In the genomic region with DNA sequence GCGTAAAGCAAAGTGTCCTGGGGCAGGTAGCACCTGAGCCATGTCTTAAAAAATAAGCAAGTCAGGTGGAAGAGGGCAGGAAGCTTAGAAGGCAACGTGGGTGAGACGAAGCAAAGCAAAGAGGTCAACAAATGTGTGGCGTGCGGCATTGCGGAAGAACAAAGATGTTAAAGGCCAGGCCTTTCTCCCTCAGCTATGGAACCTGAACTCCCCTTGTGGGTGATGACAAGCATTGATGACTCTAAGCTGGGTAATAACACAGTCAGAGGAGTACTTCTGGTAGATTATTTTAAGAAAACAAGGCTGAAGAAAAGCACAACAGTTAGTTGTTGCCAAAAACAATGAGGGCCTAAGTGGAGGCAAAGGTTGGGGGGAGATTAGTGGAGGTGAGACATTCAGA, we compare ENCODE assay signal across 17 cellular contexts. TPM values are rescaled to one million over a fixed set of nuclear protein-coding genes. Genes with fewer than 3 reads are reported as not detected.
A peak's percentile ranks its signal among the peaks of the same experiment; 100 is the strongest.
DNase-seq lines count a peak whose midpoint lies in the region; ATAC-seq and TF ChIP-seq lines count a peak whose summit lies in the region.
"Had no signal": no experiment of that assay in that cellular context is flagged by ENCODE, and none has a peak within 500 bp of the region (broad histone marks: within the 10 kb centered on the region; RNA-seq: fewer than 3 reads in every experiment).

No MANE protein-coding gene starts in this region.

- no peaks in the 10 kb centered on the region for H4K20me1 ChIP-seq in SK-N-SH (ENCODE audit: insufficient read depth)

- H3K9me3 ChIP-seq in SK-N-SH (0 out of 2 replicates have a peak, but pooled peaks cover 3% of the 10 kb centered on the region), SJSA1 (replicated peaks) (no peaks in the 10 kb centered on the region; the same call in 1 of the 2 replicates), iPS-20b (ENCODE audit: insufficient read depth, low read depth, low read length) (peaks cover 9% of the 10 kb centered on the region; the same call in 1 of the 2 replicates), sigmoid colon (no peaks in the 10 kb centered on the region)

- peaks cover 15 to 36% of the 10 kb centered on the region in 2 experiments; a peak in 3 of 4 replicates for H3K4me1 ChIP-seq in SK-N-SH (ENCODE audit: control insufficient read depth in 1 of 2, insufficient read depth in 2 of 2, low read depth in 1 of 2, low read length in 1 of 2)
- peaks cover 53% of the 10 kb centered on the region for H3K4me1 ChIP-seq in SJSA1 (replicated peaks)
- H3K4me1 ChIP-seq in iPS-20b (ENCODE audit: insufficient read depth, low read length) = peaks cover 50% of the 10 kb centered on the region
- H3K4me1 ChIP-seq in sigmoid colon = peaks cover 0 to 52% (median 48%) of the 10 kb centered on the region in 4 donors

- H3K4me3 ChIP-seq in SK-N-SH (ENCODE audit: low read depth in 2 of 2, low read length in 1 of 2) = no peak overlapping the region
- no peak overlapping the region for H3K4me3 ChIP-seq in SJSA1
- no peak overlapping the region for H3K4me3 ChIP-seq in iPS-20b (ENCODE audit: low read length)
- no peak overlapping the region for H3K4me3 ChIP-seq in sigmoid colon
- H3K4me3 ChIP-seq: K562 had no signal

- H3K9ac ChIP-seq in SK-N-SH = no peak overlapping the region
- peak overlapping the region; percentile 72; the same call in 1 of the 2 replicates for H3K9ac ChIP-seq in iPS-20b (ENCODE audit: low read depth, low read length)

- no peaks in the 10 kb centered on the region for H3K9me2 ChIP-seq in SK-N-SH

- no peak overlapping the region for H2AFZ ChIP-seq in SK-N-SH (ENCODE audit: low read depth)

- H3K79me2 ChIP-seq in SK-N-SH (ENCODE audit: insufficient read depth) = no peaks in the 10 kb centered on the region

- H3F3A ChIP-seq in SK-N-SH (replicated peaks; ENCODE audit: insufficient read depth) = peaks cover 22% of the 10 kb centered on the region

- TF ChIP-seq POLR2A in sigmoid colon (IDR thresholded peaks at IDR 0.05) = no peak

- CTCF ChIA-PET in SK-N-SH (lab: Yijun Ruan, JAX) = interaction anchor here (2.2 kb wide), 1 partner anchor 181 kb away, joined by 5 read pairs; no protein-coding TSS in a partner anchor

- ATAC-seq in SK-N-SH treated with all-trans-retinoic acid at 6 μM for 48 hours = no peak
- ATAC-seq: K562, PC-3 had no signal

- TF ChIP-seq RAD21 in SK-N-SH (IDR thresholded peaks at IDR 0.05; ENCODE audit: low read length) = no peak

- peak overlapping the region in 1 of 2 experiments; percentile 94; a peak in 2 of 4 replicates for H3K27ac ChIP-seq in SK-N-SH (ENCODE audit: low read depth in 2 of 2, low read length in 1 of 2)
- H3K27ac ChIP-seq in SJSA1 = peak overlapping the region; percentile 96
- H3K27ac ChIP-seq in iPS-20b (ENCODE audit: low read length) = no peak overlapping the region
- peak overlapping the region in 3 of 4 donors; percentile 85 to 94 (median 88) for H3K27ac ChIP-seq in sigmoid colon
- H3K27ac ChIP-seq: 22Rv1 had no signal

- DNase-seq in SK-N-SH (no peak), SJSA1 (ENCODE audit: low read depth in 1 of 2, low spot score in 2 of 2) (no peak), sigmoid colon (no peak), midbrain (lab: John Stamatoyannopoulos, UW) (no peak), DMS53 (lab: John Stamatoyannopoulos, UW) (no peak), globus pallidus (ENCODE audit: low spot score) (no peak)
- DNase-seq: C1 segment of cervical spinal cord, EL, NCI-H1092 treated with DMSO at 0.1 percent for 48 hours, NCI-H1694 treated with DMSO at 0.1 percent for 48 hours, NCI-H446, NCI-H748 treated with DMSO at 0.1 percent for 48 hours, PC-3 had no signal

- H3K36me3 ChIP-seq in SK-N-SH (replicated peaks in 1 of 2; ENCODE audit: control insufficient read depth in 1 of 2, insufficient read depth in 2 of 2, low read length in 1 of 2) (no peaks in the 10 kb centered on the region), SJSA1 (no peaks in the 10 kb centered on the region), iPS-20b (ENCODE audit: insufficient read depth, low read depth, low read length) (peaks cover 4% of the 10 kb centered on the region; the same call in 1 of the 2 replicates), sigmoid colon (no peaks in the 10 kb centered on the region)

- 95% methylated on average over 6 of the region's 6 CpGs for WGBS in SK-N-SH (ENCODE audit: low lambda C conversion rate)
- 95 to 96% methylated on average over 6 of the region's 6 CpGs for WGBS in sigmoid colon, 2 donors

- H3K4me2 ChIP-seq in SK-N-SH = peak overlapping the region; percentile 20; the same call in 1 of the 2 replicates

- POLR2A ChIA-PET in SK-N-SH (lab: Yijun Ruan, JAX) = no interaction called here

- H3K27me3 ChIP-seq in SK-N-SH (ENCODE audit: insufficient read depth) (no peaks in the 10 kb centered on the region), SJSA1 (replicated peaks) (no peaks in the 10 kb centered on the region), iPS-20b (ENCODE audit: insufficient read depth, low read length) (no peaks in the 10 kb centered on the region), sigmoid colon (no peaks in the 10 kb centered on the region)

- TF ChIP-seq CTCF in SK-N-SH (IDR thresholded peaks at IDR 0.05) (no peak), sigmoid colon (IDR thresholded peaks at IDR 0.05) (no peak)

- intact Hi-C loops in sigmoid colon (cut with DNase I) = loop anchor here (10.0 kb wide), 1 partner anchor 74 kb away; no protein-coding TSS in a partner anchor

- TF ChIP-seq EP300 in SK-N-SH (IDR thresholded peaks at IDR 0.05; ENCODE audit: borderline replicate concordance in 1 of 2, low read depth in 1 of 2, low read length in 1 of 2) = no peak
- no peak for TF ChIP-seq EP300 in sigmoid colon (IDR thresholded peaks at IDR 0.05)

TF ChIP-seq in SK-N-SH, 30 proteins besides CTCF, POLR2A, EP300 and RAD21 (continues in another document):
- TF ChIP-seq RCOR1 (IDR thresholded peaks at IDR 0.05; ENCODE audit: low read length) = no peak
- no peak for TF ChIP-seq SMC3 (IDR thresholded peaks at IDR 0.05; ENCODE audit: low read depth, low read length)
- TF ChIP-seq RFX5 (IDR thresholded peaks at IDR 0.05; ENCODE audit: low read length) = no peak
- no peak for TF ChIP-seq NFIC (IDR thresholded peaks at IDR 0.05; ENCODE audit: borderline replicate concordance)
- TF ChIP-seq, protein P1, sequence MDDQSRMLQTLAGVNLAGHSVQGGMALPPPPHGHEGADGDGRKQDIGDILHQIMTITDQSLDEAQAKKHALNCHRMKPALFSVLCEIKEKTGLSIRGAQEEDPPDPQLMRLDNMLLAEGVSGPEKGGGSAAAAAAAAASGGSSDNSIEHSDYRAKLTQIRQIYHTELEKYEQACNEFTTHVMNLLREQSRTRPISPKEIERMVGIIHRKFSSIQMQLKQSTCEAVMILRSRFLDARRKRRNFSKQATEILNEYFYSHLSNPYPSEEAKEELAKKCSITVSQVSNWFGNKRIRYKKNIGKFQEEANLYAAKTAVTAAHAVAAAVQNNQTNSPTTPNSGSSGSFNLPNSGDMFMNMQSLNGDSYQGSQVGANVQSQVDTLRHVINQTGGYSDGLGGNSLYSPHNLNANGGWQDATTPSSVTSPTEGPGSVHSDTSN (IDR thresholded peaks at IDR 0.05) = no peak
- TF ChIP-seq CHD2 (IDR thresholded peaks at IDR 0.05; ENCODE audit: low read length, partially characterized antibody) = no peak
- TF ChIP-seq SIN3A (IDR thresholded peaks at IDR 0.05; ENCODE audit: borderline replicate concordance, low read depth, low read length) = no peak
- no peak for TF ChIP-seq TCF12 (IDR thresholded peaks at IDR 0.05)

TF ChIP-seq in SK-N-SH treated with all-trans-retinoic acid at 6 μM for 48 hours, 23 proteins besides CTCF, POLR2A, EP300 and RAD21:
- TF ChIP-seq, protein P2, sequence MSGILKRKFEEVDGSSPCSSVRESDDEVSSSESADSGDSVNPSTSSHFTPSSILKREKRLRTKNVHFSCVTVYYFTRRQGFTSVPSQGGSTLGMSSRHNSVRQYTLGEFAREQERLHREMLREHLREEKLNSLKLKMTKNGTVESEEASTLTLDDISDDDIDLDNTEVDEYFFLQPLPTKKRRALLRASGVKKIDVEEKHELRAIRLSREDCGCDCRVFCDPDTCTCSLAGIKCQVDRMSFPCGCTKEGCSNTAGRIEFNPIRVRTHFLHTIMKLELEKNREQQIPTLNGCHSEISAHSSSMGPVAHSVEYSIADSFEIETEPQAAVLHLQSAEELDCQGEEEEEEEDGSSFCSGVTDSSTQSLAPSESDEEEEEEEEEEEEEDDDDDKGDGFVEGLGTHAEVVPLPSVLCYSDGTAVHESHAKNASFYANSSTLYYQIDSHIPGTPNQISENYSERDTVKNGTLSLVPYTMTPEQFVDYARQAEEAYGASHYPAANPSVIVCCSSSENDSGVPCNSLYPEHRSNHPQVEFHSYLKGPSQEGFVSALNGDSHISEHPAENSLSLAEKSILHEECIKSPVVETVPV (CRISPR knock-in tag; IDR thresholded peaks at IDR 0.05) = no peak
- TF ChIP-seq ZNF8 (CRISPR knock-in tag; IDR thresholded peaks at IDR 0.05) (no peak), ZNF565 (CRISPR knock-in tag; conservative IDR thresholded peaks at IDR 0.05; ENCODE audit: low read depth) (no peak), ZNF70 (CRISPR knock-in tag; IDR thresholded peaks at IDR 0.05) (no peak), ISL1 (CRISPR knock-in tag; IDR thresholded peaks at IDR 0.05) (no peak), CSDC2 (CRISPR knock-in tag; IDR thresholded peaks at IDR 0.05) (no peak), ZFP3 (CRISPR knock-in tag; IDR thresholded peaks at IDR 0.05) (no peak), ESRRG (CRISPR knock-in tag; IDR thresholded peaks at IDR 0.05) (no peak), TCF4 (CRISPR knock-in tag; IDR thresholded peaks at IDR 0.05; ENCODE audit: borderline replicate concordance) (no peak), OSR1 (CRISPR knock-in tag; IDR thresholded peaks at IDR 0.05) (no peak), TOX (CRISPR knock-in tag; IDR thresholded peaks at IDR 0.05; ENCODE audit: borderline replicate concordance) (no peak)
- TF ChIP-seq, protein P3, sequence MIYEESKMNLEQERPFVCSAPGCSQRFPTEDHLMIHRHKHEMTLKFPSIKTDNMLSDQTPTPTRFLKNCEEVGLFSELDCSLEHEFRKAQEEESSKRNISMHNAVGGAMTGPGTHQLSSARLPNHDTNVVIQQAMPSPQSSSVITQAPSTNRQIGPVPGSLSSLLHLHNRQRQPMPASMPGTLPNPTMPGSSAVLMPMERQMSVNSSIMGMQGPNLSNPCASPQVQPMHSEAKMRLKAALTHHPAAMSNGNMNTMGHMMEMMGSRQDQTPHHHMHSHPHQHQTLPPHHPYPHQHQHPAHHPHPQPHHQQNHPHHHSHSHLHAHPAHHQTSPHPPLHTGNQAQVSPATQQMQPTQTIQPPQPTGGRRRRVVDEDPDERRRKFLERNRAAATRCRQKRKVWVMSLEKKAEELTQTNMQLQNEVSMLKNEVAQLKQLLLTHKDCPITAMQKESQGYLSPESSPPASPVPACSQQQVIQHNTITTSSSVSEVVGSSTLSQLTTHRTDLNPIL (CRISPR knock-in tag; IDR thresholded peaks at IDR 0.05; ENCODE audit: low read depth) = no peak

RNA-seq across cellular contexts. Expression of a gene that starts 29.0 kb away (rescaled TPM):
- polyA plus RNA-seq in SK-N-SH (2012; rRNA removed) = 2.5 and 3.1 TPM in 2 replicates
- 1.5 and 2.4 TPM in 2 replicates for polyA plus RNA-seq in SK-N-SH (2012; cell fraction: cytosol; rRNA removed)
- 3.8 and 4.7 TPM in 2 replicates for polyA plus RNA-seq in SK-N-SH (2012; cell fraction: nucleus; rRNA removed)
- total RNA-seq in SJSA1 (2014; rRNA removed; shearing (Covaris generic)) = 9.0 and 17.4 TPM in 2 replicates
- 1,000 to 10,000 TPM in 1 of 4 donors, 100 to 1,000 TPM in 3; 849 to 1,032 (median 869) TPM for total RNA-seq in sigmoid colon
- polyA plus RNA-seq in sigmoid colon = 10 to 100 TPM in 2 of 3 donors, 1 to 10 TPM in 1; 7.9 to 26.9 (median 15.6) TPM
- polyA plus RNA-seq: K562 had no signal

Comparison
In these comparisons a context has a peak if more than half of its experiments do, and no peak if none do; other contexts are left out.
1. RNA of a gene that starts 29.0 kb away (total RNA-seq): 849 to 1,032 TPM in sigmoid colon; 9.0 to 17.4 TPM in SJSA1; every median in the first group is over 10 times any median in the second.